ENCODE assay signal across 2 cellular contexts in genomic region chr14:23167006-23167847, GRCh38.
TF ChIP-seq lines count a peak whose summit lies in the region.

No MANE protein-coding gene starts in this region.

TF ChIP-seq in HEK293, 187 proteins besides CTCF, POLR2A, EP300 and RAD21:
- TF ChIP-seq ZBTB17 (tag by site-specific recombination; IDR thresholded peaks at IDR 0.05) (peak; percentile 27; the same call in 1 of the 2 replicates), KLF1 (tag by site-specific recombination; IDR thresholded peaks at IDR 0.05) (no peak)

TF ChIP-seq in K562, 482 proteins besides CTCF, POLR2A, EP300 and RAD21 (continues in another document):
- no peak for TF ChIP-seq ZNF584 (CRISPR knock-in tag; IDR thresholded peaks at IDR 0.05; ENCODE audit: low read depth)
- no peak for TF ChIP-seq TRIM28 (IDR thresholded peaks at IDR 0.05)
- TF ChIP-seq MIER1 (IDR thresholded peaks at IDR 0.05; ENCODE audit: low read depth), result no peak
- peak; percentile 46 for TF ChIP-seq CBFA2T3 (IDR thresholded peaks at IDR 0.05)
- TF ChIP-seq, protein P1, sequence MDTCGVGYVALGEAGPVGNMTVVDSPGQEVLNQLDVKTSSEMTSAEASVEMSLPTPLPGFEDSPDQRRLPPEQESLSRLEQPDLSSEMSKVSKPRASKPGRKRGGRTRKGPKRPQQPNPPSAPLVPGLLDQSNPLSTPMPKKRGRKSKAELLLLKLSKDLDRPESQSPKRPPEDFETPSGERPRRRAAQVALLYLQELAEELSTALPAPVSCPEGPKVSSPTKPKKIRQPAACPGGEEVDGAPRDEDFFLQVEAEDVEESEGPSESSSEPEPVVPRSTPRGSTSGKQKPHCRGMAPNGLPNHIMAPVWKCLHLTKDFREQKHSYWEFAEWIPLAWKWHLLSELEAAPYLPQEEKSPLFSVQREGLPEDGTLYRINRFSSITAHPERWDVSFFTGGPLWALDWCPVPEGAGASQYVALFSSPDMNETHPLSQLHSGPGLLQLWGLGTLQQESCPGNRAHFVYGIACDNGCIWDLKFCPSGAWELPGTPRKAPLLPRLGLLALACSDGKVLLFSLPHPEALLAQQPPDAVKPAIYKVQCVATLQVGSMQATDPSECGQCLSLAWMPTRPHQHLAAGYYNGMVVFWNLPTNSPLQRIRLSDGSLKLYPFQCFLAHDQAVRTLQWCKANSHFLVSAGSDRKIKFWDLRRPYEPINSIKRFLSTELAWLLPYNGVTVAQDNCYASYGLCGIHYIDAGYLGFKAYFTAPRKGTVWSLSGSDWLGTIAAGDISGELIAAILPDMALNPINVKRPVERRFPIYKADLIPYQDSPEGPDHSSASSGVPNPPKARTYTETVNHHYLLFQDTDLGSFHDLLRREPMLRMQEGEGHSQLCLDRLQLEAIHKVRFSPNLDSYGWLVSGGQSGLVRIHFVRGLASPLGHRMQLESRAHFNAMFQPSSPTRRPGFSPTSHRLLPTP (IDR thresholded peaks at IDR 0.05; ENCODE audit: borderline replicate concordance, extremely low read depth, insufficient read length), result no peak
- no peak for TF ChIP-seq MGA (IDR thresholded peaks at IDR 0.05)
- TF ChIP-seq ZNF695 (CRISPR knock-in tag; IDR thresholded peaks at IDR 0.05), result no peak
- TF ChIP-seq SIRT6 (IDR thresholded peaks at IDR 0.05; ENCODE audit: low read depth, low read length), result no peak
- TF ChIP-seq ARHGAP35 (IDR thresholded peaks at IDR 0.05; ENCODE audit: partially characterized antibody), result no peak
- no peak for TF ChIP-seq TAL1 (IDR thresholded peaks at IDR 0.05)
- TF ChIP-seq POLR2B (IDR thresholded peaks at IDR 0.05; ENCODE audit: low read depth, partially characterized antibody), result no peak
- TF ChIP-seq NFRKB (IDR thresholded peaks at IDR 0.05; ENCODE audit: low read depth), result no peak
- TF ChIP-seq, protein P2, sequence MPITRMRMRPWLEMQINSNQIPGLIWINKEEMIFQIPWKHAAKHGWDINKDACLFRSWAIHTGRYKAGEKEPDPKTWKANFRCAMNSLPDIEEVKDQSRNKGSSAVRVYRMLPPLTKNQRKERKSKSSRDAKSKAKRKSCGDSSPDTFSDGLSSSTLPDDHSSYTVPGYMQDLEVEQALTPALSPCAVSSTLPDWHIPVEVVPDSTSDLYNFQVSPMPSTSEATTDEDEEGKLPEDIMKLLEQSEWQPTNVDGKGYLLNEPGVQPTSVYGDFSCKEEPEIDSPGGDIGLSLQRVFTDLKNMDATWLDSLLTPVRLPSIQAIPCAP (CRISPR knock-in tag; IDR thresholded peaks at IDR 0.05; ENCODE audit: borderline replicate concordance), result no peak
- TF ChIP-seq HDGF (IDR thresholded peaks at IDR 0.05), result 0 out of 2 replicates have a peak, but pooled peaks have one; percentile 25
- TF ChIP-seq CBFB (CRISPR knock-in tag; IDR thresholded peaks at IDR 0.05), result 0 out of 2 replicates have a peak, but pooled peaks have one; percentile 28
- no peak for TF ChIP-seq ZNF785 (CRISPR knock-in tag; IDR thresholded peaks at IDR 0.05)
- TF ChIP-seq ZC3H4 (CRISPR knock-in tag; IDR thresholded peaks at IDR 0.05; ENCODE audit: borderline replicate concordance), result no peak
- TF ChIP-seq MXD1 (CRISPR knock-in tag; IDR thresholded peaks at IDR 0.05; ENCODE audit: borderline replicate concordance, poor library complexity, severe bottlenecking), result no peak
- TF ChIP-seq, protein P3, sequence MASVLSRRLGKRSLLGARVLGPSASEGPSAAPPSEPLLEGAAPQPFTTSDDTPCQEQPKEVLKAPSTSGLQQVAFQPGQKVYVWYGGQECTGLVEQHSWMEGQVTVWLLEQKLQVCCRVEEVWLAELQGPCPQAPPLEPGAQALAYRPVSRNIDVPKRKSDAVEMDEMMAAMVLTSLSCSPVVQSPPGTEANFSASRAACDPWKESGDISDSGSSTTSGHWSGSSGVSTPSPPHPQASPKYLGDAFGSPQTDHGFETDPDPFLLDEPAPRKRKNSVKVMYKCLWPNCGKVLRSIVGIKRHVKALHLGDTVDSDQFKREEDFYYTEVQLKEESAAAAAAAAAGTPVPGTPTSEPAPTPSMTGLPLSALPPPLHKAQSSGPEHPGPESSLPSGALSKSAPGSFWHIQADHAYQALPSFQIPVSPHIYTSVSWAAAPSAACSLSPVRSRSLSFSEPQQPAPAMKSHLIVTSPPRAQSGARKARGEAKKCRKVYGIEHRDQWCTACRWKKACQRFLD (CRISPR knock-in tag; IDR thresholded peaks at IDR 0.05), result peak; percentile 38; the same call in 1 of the 2 replicates
- TF ChIP-seq ZSCAN29 (IDR thresholded peaks at IDR 0.05), result no peak
- TF ChIP-seq PCBP1 (IDR thresholded peaks at IDR 0.05; ENCODE audit: low read depth, low read length, poor library complexity, severe bottlenecking), result no peak
- no peak for TF ChIP-seq ILF3 (IDR thresholded peaks at IDR 0.05; ENCODE audit: borderline replicate concordance)
- TF ChIP-seq TSHZ1 (CRISPR knock-in tag; IDR thresholded peaks at IDR 0.05), result no peak
- no peak for TF ChIP-seq ZNF23 (CRISPR knock-in tag; IDR thresholded peaks at IDR 0.05)
- TF ChIP-seq, protein P4, sequence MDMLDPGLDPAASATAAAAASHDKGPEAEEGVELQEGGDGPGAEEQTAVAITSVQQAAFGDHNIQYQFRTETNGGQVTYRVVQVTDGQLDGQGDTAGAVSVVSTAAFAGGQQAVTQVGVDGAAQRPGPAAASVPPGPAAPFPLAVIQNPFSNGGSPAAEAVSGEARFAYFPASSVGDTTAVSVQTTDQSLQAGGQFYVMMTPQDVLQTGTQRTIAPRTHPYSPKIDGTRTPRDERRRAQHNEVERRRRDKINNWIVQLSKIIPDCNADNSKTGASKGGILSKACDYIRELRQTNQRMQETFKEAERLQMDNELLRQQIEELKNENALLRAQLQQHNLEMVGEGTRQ (CRISPR knock-in tag; IDR thresholded peaks at IDR 0.05), result no peak
- TF ChIP-seq TAF7 (tag; IDR thresholded peaks at IDR 0.05), result no peak
- TF ChIP-seq ATF1 (CRISPR knock-in tag; IDR thresholded peaks at IDR 0.05), result no peak
- no peak for TF ChIP-seq ATF1 (tag; IDR thresholded peaks at IDR 0.05)
- TF ChIP-seq, protein P5, sequence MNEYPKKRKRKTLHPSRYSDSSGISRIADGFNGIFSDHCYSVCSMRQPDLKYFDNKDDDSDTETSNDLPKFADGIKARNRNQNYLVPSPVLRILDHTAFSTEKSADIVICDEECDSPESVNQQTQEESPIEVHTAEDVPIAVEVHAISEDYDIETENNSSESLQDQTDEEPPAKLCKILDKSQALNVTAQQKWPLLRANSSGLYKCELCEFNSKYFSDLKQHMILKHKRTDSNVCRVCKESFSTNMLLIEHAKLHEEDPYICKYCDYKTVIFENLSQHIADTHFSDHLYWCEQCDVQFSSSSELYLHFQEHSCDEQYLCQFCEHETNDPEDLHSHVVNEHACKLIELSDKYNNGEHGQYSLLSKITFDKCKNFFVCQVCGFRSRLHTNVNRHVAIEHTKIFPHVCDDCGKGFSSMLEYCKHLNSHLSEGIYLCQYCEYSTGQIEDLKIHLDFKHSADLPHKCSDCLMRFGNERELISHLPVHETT (CRISPR knock-in tag; conservative IDR thresholded peaks at IDR 0.05 in 1 of 2, IDR thresholded peaks at IDR 0.05 in 1 of 2), result no peak
- TF ChIP-seq ZBTB26 (CRISPR knock-in tag; IDR thresholded peaks at IDR 0.05), result no peak
- TF ChIP-seq NR4A1 (CRISPR knock-in tag; IDR thresholded peaks at IDR 0.05), result no peak
- TF ChIP-seq NR4A1 (tag; IDR thresholded peaks at IDR 0.05), result no peak
- no peak for TF ChIP-seq ZNF174 (CRISPR knock-in tag; IDR thresholded peaks at IDR 0.05)
- no peak for TF ChIP-seq ZSCAN32 (CRISPR knock-in tag; IDR thresholded peaks at IDR 0.05)
